Comparison of ENCODE assay signal across 8 cellular contexts in the genomic region with DNA sequence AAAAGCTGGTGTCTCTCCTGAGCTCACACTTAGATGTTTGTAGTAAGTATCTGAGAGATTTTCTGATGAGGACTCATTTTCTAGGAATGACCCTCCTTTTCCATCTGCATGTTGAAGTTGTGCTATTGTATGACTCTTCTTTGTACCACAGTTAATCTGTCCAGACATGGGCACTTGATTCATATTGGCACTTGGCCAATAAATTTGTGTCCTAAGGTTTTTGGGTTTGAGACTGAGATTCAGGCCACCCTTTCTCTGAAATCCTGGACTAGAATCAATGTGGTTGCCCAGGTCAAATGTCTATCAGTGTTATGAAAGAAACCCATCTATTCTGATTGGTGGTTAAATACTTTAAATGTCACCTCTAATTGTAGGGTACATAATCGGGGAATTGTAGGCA.
"Had no signal": no experiment of that assay in that cellular context is flagged by ENCODE, and none has a peak within 500 bp of the region (broad histone marks: within the 10 kb centered on the region; RNA-seq: fewer than 3 reads in every experiment).

No MANE protein-coding gene starts in this region.

- ATAC-seq: GM12878 had no signal

- FAIRE-seq: G401.6, GM12878, GM12891, GM12892, GM18507, GM19239 had no signal

- DNase-seq: GDM1, GF-D8 had no signal

- H3K4me3 ChIP-seq: GM12878 had no signal
